ENCODE assay signal across 8 cellular contexts in genomic region chr7:100586266-100587025, GRCh38. TPM values are rescaled to one million over a fixed set of nuclear protein-coding genes. Genes with fewer than 3 reads are reported as not detected.
DNase-seq lines count a peak whose midpoint lies in the region; ATAC-seq and TF ChIP-seq lines count a peak whose summit lies in the region.

TSS of gene FBXO24 (plus strand) at chr7:100586328. CDS start at chr7:100586626, 298 bp downstream.

- H3K4me1 ChIP-seq in hepatocyte (ENCODE audit: insufficient read depth), result peaks cover 33% of the 10 kb centered on the region
- H3K4me1 ChIP-seq in rectal smooth muscle tissue (ENCODE audit: control insufficient read depth, insufficient read depth, low read length), result peaks cover 10% of the 10 kb centered on the region
- H3K4me1 ChIP-seq in vagina, result peaks cover 57% of the 10 kb centered on the region

- peak within 1 kb of the TSS; percentile 92 for H3K4me3 ChIP-seq in astrocyte of the spinal cord (ENCODE audit: low read depth, low read length)
- H3K4me3 ChIP-seq in hepatocyte, result peak within 1 kb of the TSS; percentile 36
- peak within 1 kb of the TSS; percentile 92 for H3K4me3 ChIP-seq in rectal smooth muscle tissue (ENCODE audit: low read length)
- H3K4me3 ChIP-seq in vagina, result peak within 1 kb of the TSS; percentile 79 to 96

- under 1% methylated on average over 51 of the region's 53 CpGs for WGBS in hepatocyte (ENCODE audit: low lambda C conversion rate, missing lambda C conversion rate)

- TF ChIP-seq CTCF in astrocyte of the spinal cord (IDR thresholded peaks at IDR 0.05; ENCODE audit: low read depth, low read length) (no peak), hepatocyte (IDR thresholded peaks at IDR 0.05; ENCODE audit: poor library complexity) (no peak), vagina (IDR thresholded peaks at IDR 0.05) (no peak)

- H2AFZ ChIP-seq in hepatocyte, result peak within 1 kb of the TSS; percentile 24

- peak within 1 kb of the TSS; percentile 87 for H3K9ac ChIP-seq in rectal smooth muscle tissue (ENCODE audit: low read length)

- H4K20me1 ChIP-seq in hepatocyte (ENCODE audit: insufficient read depth, poor library complexity, severe bottlenecking), result peaks cover 17% of the 10 kb centered on the region

- no peaks in the 10 kb centered on the region for H3K36me3 ChIP-seq in hepatocyte (replicated peaks; ENCODE audit: insufficient read depth, low read depth)
- peaks cover 6% of the 10 kb centered on the region for H3K36me3 ChIP-seq in rectal smooth muscle tissue (ENCODE audit: control insufficient read depth, insufficient read depth, low read length)
- H3K36me3 ChIP-seq in vagina, result peaks cover 0 to 11% of the 10 kb centered on the region in 2 donors

- ATAC-seq in GM18511 (IDR thresholded peaks at IDR 0.05; ENCODE audit: unreplicated experiment) (peak; percentile 86), HG03025 (IDR thresholded peaks at IDR 0.05; ENCODE audit: low FRiP score, unreplicated experiment) (peak; percentile 84)

- DNase-seq in NCI-H2029 treated with DMSO at 0.1 percent for 48 hours (lab: John Stamatoyannopoulos, UW) (peak; percentile 97), T1000 (lab: John Stamatoyannopoulos, UW) (peak; percentile 96), astrocyte of the spinal cord (ENCODE audit: low read depth, low spot score) (peak; percentile 100), hepatocyte (ENCODE audit: low spot score) (peak; percentile 100), vagina (ENCODE audit: extremely low spot score in 2 of 2) (peak; percentile 100)

- in situ Hi-C loops in astrocyte of the spinal cord (cut with HindIII; ENCODE audit: low sequenced_read_pairs), result no loop called here

- H3K9me2 ChIP-seq in hepatocyte (replicated peaks; ENCODE audit: insufficient read depth), result no peaks in the 10 kb centered on the region

- peaks cover 25% of the 10 kb centered on the region for H3K79me2 ChIP-seq in hepatocyte

- H3K9me3 ChIP-seq in hepatocyte (ENCODE audit: low read depth) (no peaks in the 10 kb centered on the region), vagina (no peaks in the 10 kb centered on the region)

- H3K27me3 ChIP-seq in hepatocyte (no peaks in the 10 kb centered on the region), rectal smooth muscle tissue (ENCODE audit: control insufficient read depth, insufficient read depth, low read length) (peaks cover 3% of the 10 kb centered on the region), vagina (no peaks in the 10 kb centered on the region)

- intact Hi-C loops in vagina (cut with DNase I), result loop anchor here (1.0 to 5.0 kb wide), 2 partner anchors 86 to 107 kb away; partner anchors contain the start of genes GNB2 and TSC22D4

- peak within 1 kb of the TSS; percentile 89 for H3K4me2 ChIP-seq in hepatocyte

- peak in 1 of 2 donors; percentile 60 for TF ChIP-seq POLR2A in vagina (IDR thresholded peaks at IDR 0.05)

- H3K27ac ChIP-seq in hepatocyte, result peak within 1 kb of the TSS; percentile 92
- peak within 1 kb of the TSS; percentile 91 for H3K27ac ChIP-seq in rectal smooth muscle tissue (ENCODE audit: low read depth, low read length)
- H3K27ac ChIP-seq in vagina, result peak within 1 kb of the TSS; percentile 94

RNA-seq across cellular contexts. Expression of gene FBXO24, which starts in this region (rescaled TPM):
- total RNA-seq in hepatocyte (1.1 and 1.4 TPM in 2 replicates), vagina (0.98 TPM)
- polyA plus RNA-seq in hepatocyte, result 0.49 and 1.6 TPM in 2 replicates

Comparison
In these comparisons a context has a peak if more than half of its experiments do, and no peak if none do; other contexts are left out.
1. Peak in every context shown above with its lines: DNase-seq, ATAC-seq, H3K4me3 ChIP-seq and H3K27ac ChIP-seq.
2. Peak in DNase-seq, H3K4me3 ChIP-seq and H3K27ac ChIP-seq in vagina; RNA of the gene not detected or under 1 TPM.
3. H3K4me3 ChIP-seq: peak in every context shown above with its lines; median percentile 92 in astrocyte of the spinal cord; 92 in rectal smooth muscle tissue; 88 in vagina; 36 in hepatocyte.